Comparison of ENCODE assay signal across 29 cellular contexts in genomic region chr1:94952539-94952938, GRCh38.
"Had no signal": no experiment of that assay in that cellular context is flagged by ENCODE, and none has a peak within 500 bp of the region (broad histone marks: within the 10 kb centered on the region; RNA-seq: fewer than 3 reads in every experiment).

No MANE protein-coding gene starts in this region.

- DNase-seq: activated B cell treated with CpG ODN at 0.5 μM for 24 hours; activated CD4-positive, alpha-beta memory T cell treated with anti-CD3 and anti-CD28 coated beads for 36 hours; activated CD4-positive, alpha-beta T cell treated with anti-CD3 and anti-CD28 coated beads for 4 hours; activated CD4-positive, alpha-beta T cell treated with anti-CD3 and anti-CD28 coated beads, Interleukin-2, amount 10 ng/mL, durations not matched to agents 24 days and 14 days; activated CD4-positive, alpha-beta T cell treated with anti-CD3 and anti-CD28 coated beads, Interleukin-2, amount 50 U/mL, for 1 hour; activated CD4-positive, alpha-beta T cell treated with anti-CD3 and anti-CD28 coated beads, Interleukin-2, amount 50 U/mL, for 4 hours; activated CD4-positive, CD25-positive, alpha-beta regulatory T cell treated with anti-CD3 and anti-CD28 coated beads, Interleukin-2, amount 50 U/mL, for 72 hours; activated CD8-positive, alpha-beta memory T cell treated with anti-CD3 and anti-CD28 coated beads, Interleukin-2, amount 50 U/mL, for 4 hours; activated CD8-positive, alpha-beta T cell treated with anti-CD3 and anti-CD28 coated beads for 36 hours; activated effector memory CD4-positive, alpha-beta T cell treated with anti-CD3 and anti-CD28 coated beads, Interleukin-2, amount 50 U/mL, for 16 hours; activated naive CD4-positive, alpha-beta T cell treated with anti-CD3 and anti-CD28 coated beads, Interleukin-2, amount 10 ng/mL, durations not matched to agents 7 days and 5 days; activated naive CD4-positive, alpha-beta T cell treated with Interleukin-2 at 50 U/mL for 16 hours; activated naive CD8-positive, alpha-beta T cell treated with anti-CD3 and anti-CD28 coated beads, Interleukin-2, amount 10 ng/mL, durations not matched to agents 7 days and 5 days; activated naive CD8-positive, alpha-beta T cell treated with anti-CD3 and anti-CD28 coated beads, Interleukin-2, amount 50 U/mL, for 24 hours; activated T-cell treated with anti-CD3 and anti-CD28 coated beads for 4 hours; activated T-cell treated with anti-CD3 and anti-CD28 coated beads, Interleukin-2, amount 50 U/mL, for 1 hour; activated T-cell treated with anti-CD3 and anti-CD28 coated beads, Interleukin-2, amount 50 U/mL, for 4 hours; activated T-cell treated with anti-CD3 and anti-CD28 coated beads, Interleukin-2, amount 50 U/mL, for 72 hours; amygdala; anterior cingulate cortex; central memory CD4-positive, alpha-beta T cell; SW 1271; T-helper 1 cell; T-helper 2 cell; T-helper 9 cell had no signal

- H3K27ac ChIP-seq: ascending aorta, breast epithelium, VCaP had no signal

- H3K4me1 ChIP-seq: breast epithelium had no signal

- H3K4me3 ChIP-seq: ascending aorta, breast epithelium had no signal

- H3K9me3 ChIP-seq: ascending aorta, breast epithelium had no signal

- H3K36me3 ChIP-seq: ascending aorta, breast epithelium had no signal

- ATAC-seq: activated CD8-positive, alpha-beta T cell treated with anti-CD3 and anti-CD28 coated beads for 36 hours; activated naive CD8-positive, alpha-beta T cell treated with anti-CD3 and anti-CD28 coated beads, Interleukin-2, amount 50 U/mL, for 24 hours; activated T-cell treated with anti-CD3 and anti-CD28 coated beads, Interleukin-2, amount 50 U/mL, for 4 hours; activated T-cell treated with anti-CD3 and anti-CD28 coated beads, Interleukin-2, amount 50 U/mL, for 72 hours; activated T-helper 17 cell treated with anti-CD3 and anti-CD28 coated beads, Interleukin-2, amount 50 U/mL, for 72 hours had no signal

- H3K27me3 ChIP-seq: ascending aorta, breast epithelium had no signal
